9 cellular contexts compared by ENCODE assay signal in genomic region chr4:141352775-141353544, GRCh38.
DNase-seq lines count a peak whose midpoint lies in the region; ATAC-seq and TF ChIP-seq lines count a peak whose summit lies in the region.
"Had no signal": no experiment of that assay in that cellular context is flagged by ENCODE, and none has a peak within 500 bp of the region (broad histone marks: within the 10 kb centered on the region; RNA-seq: fewer than 3 reads in every experiment).

No MANE protein-coding gene starts in this region.

- H3K4me1 ChIP-seq in GM23338 (ENCODE audit: insufficient read depth), result peaks cover 11% of the 10 kb centered on the region; the same call in 1 of the 2 replicates
- H3K4me1 ChIP-seq in SJSA1 (replicated peaks), result peaks cover 6% of the 10 kb centered on the region
- H3K4me1 ChIP-seq in foreskin keratinocyte, result no peaks in the 10 kb centered on the region

- intact Hi-C loops in sciatic nerve (cut with DNase I), result no loop called here

- peak overlapping the region; percentile 18; the same call in 1 of the 2 replicates for H3K4me2 ChIP-seq in GM23338

- H2AFZ ChIP-seq in GM23338, result peak overlapping the region; percentile 53; the same call in 1 of the 2 replicates

- TF ChIP-seq CTCF in GM23338 (conservative IDR thresholded peaks at IDR 0.05; ENCODE audit: low read depth in 2 of 2) (no peak), foreskin keratinocyte (conservative IDR thresholded peaks at IDR 0.05) (no peak)

- H3K27me3 Mint-ChIP-seq in GM23338 (ENCODE audit: insufficient read depth, low read depth, poor library complexity), result no peaks in the 10 kb centered on the region
- H3K27me3 Mint-ChIP-seq: natural killer cell treated with Interleukin-12 subunit alpha and Interleukin-12 subunit beta and Interleukin-15 and Interleukin-18, amount 100 ng/mL, for 72 hours had no signal

- H3K4me3 Mint-ChIP-seq in GM23338, result no peak overlapping the region
- H3K4me3 Mint-ChIP-seq: natural killer cell treated with Interleukin-12 subunit alpha and Interleukin-12 subunit beta and Interleukin-15 and Interleukin-18, amount 100 ng/mL, for 72 hours had no signal

- no peak overlapping the region for H3K27ac Mint-ChIP-seq in GM23338
- H3K27ac Mint-ChIP-seq: natural killer cell treated with Interleukin-12 subunit alpha and Interleukin-12 subunit beta and Interleukin-15 and Interleukin-18, amount 100 ng/mL, for 72 hours had no signal

- H3K4me1 Mint-ChIP-seq in GM23338, result peaks cover 18% of the 10 kb centered on the region

- DNase-seq in GM23338 (ENCODE audit: low spot score) (peak; percentile 33), SJSA1 (ENCODE audit: low read depth in 1 of 2, low spot score in 2 of 2) (peak in 1 of 2 experiments; percentile 23), foreskin keratinocyte (peak in 1 of 2 donors; percentile 39), sciatic nerve (ENCODE audit: low spot score) (no peak), SHP77 (lab: John Stamatoyannopoulos, UW) (no peak)
- DNase-seq in activated effector memory CD4-positive, alpha-beta T cell treated with anti-CD3 and anti-CD28 coated beads, Interleukin-2, amount 50 U/mL, for 16 hours, result no peak

- no peaks in the 10 kb centered on the region for H3K9me2 ChIP-seq in GM23338 (ENCODE audit: insufficient read depth)

- H3K9me3 ChIP-seq in SJSA1 (replicated peaks), result no peaks in the 10 kb centered on the region

- no peaks in the 10 kb centered on the region for H4K20me1 ChIP-seq in GM23338 (replicated peaks; ENCODE audit: insufficient read depth)

- ATAC-seq in GM23338 (no peak), foreskin keratinocyte (peak; percentile 26), sciatic nerve (peak; percentile 46), HG03280 (IDR thresholded peaks at IDR 0.05; ENCODE audit: unreplicated experiment) (no peak), GM18505 (IDR thresholded peaks at IDR 0.05; ENCODE audit: unreplicated experiment) (no peak)
- ATAC-seq: natural killer cell treated with Interleukin-12 subunit alpha and Interleukin-12 subunit beta and Interleukin-15 and Interleukin-18, amount 100 ng/mL, for 72 hours had no signal

- H3K79me2 ChIP-seq in GM23338 (replicated peaks; ENCODE audit: insufficient read depth), result no peaks in the 10 kb centered on the region

- H3K36me3 ChIP-seq in GM23338 (ENCODE audit: insufficient read depth) (no peaks in the 10 kb centered on the region), SJSA1 (no peaks in the 10 kb centered on the region)

- no peak for TF ChIP-seq POLR2A in GM18505 (IDR thresholded peaks at IDR 0.05; ENCODE audit: borderline replicate concordance, extremely low read depth, insufficient read depth, insufficient read length)

- H3K9me3 Mint-ChIP-seq in GM23338, result no peaks in the 10 kb centered on the region
- H3K9me3 Mint-ChIP-seq: natural killer cell treated with Interleukin-12 subunit alpha and Interleukin-12 subunit beta and Interleukin-15 and Interleukin-18, amount 100 ng/mL, for 72 hours had no signal

- H3K4me3 ChIP-seq in GM23338, result no peak overlapping the region
- H3K4me3 ChIP-seq in SJSA1, result no peak overlapping the region

- H3K27me3 ChIP-seq in GM23338 (ENCODE audit: insufficient read depth), result no peaks in the 10 kb centered on the region
- no peaks in the 10 kb centered on the region for H3K27me3 ChIP-seq in SJSA1 (replicated peaks)
- no peaks in the 10 kb centered on the region for H3K27me3 ChIP-seq in foreskin keratinocyte

- H3K36me3 Mint-ChIP-seq in GM23338 (ENCODE audit: low read depth), result no peaks in the 10 kb centered on the region
- H3K36me3 Mint-ChIP-seq: natural killer cell treated with Interleukin-12 subunit alpha and Interleukin-12 subunit beta and Interleukin-15 and Interleukin-18, amount 100 ng/mL, for 72 hours had no signal

- H3K27ac ChIP-seq in GM23338 (ENCODE audit: low read depth) (no peak overlapping the region), SJSA1 (0 out of 2 replicates have a peak overlapping the region, but pooled peaks have one; percentile 22), foreskin keratinocyte (no peak overlapping the region)

- H3F3A ChIP-seq in GM23338 (replicated peaks; ENCODE audit: low read depth), result no peaks in the 10 kb centered on the region

TF ChIP-seq in GM23338, 12 proteins besides CTCF, POLR2A, EP300 and RAD21:
- TF ChIP-seq STAT1 (IDR thresholded peaks at IDR 0.05; ENCODE audit: unreplicated experiment), result no peak
- TF ChIP-seq CREB1 (CRISPR knock-in tag; IDR thresholded peaks at IDR 0.05; ENCODE audit: low read depth), result no peak

Comparison
In these comparisons a context has a peak if more than half of its experiments do, and no peak if none do; other contexts are left out.
1. ATAC-seq: peak in foreskin keratinocyte (single experiment) and sciatic nerve (single experiment); none in GM23338 (single experiment), HG03280 (single experiment) and GM18505 (single experiment).